ENCODE assay signal across 18 cellular contexts in genomic region chr2:169106125-169106524, GRCh38. TPM values are rescaled to one million over a fixed set of nuclear protein-coding genes. Genes with fewer than 3 reads are reported as not detected.
"Had no signal": no experiment of that assay in that cellular context is flagged by ENCODE, and none has a peak within 500 bp of the region (broad histone marks: within the 10 kb centered on the region; RNA-seq: fewer than 3 reads in every experiment).

No MANE protein-coding gene starts in this region.

- H3K4me3 Mint-ChIP-seq: endodermal cell, neural crest cell had no signal

- H3K27ac Mint-ChIP-seq: endodermal cell had no signal

- H3K4me2 ChIP-seq: smooth muscle cell had no signal

- H3K36me3 ChIP-seq: breast epithelium, lower lobe of right lung, right lobe of liver, thyroid gland, WERI-Rb-1 had no signal

- H3K9me3 ChIP-seq: breast epithelium, lower lobe of right lung, psoas muscle, right lobe of liver, thyroid gland had no signal

- H3K27me3 ChIP-seq: breast epithelium, right lobe of liver, thyroid gland had no signal

- H3K4me3 ChIP-seq: breast epithelium, lower lobe of right lung, psoas muscle, right lobe of liver, smooth muscle cell, thyroid gland had no signal

- H3K9me3 Mint-ChIP-seq: endodermal cell, neural crest cell had no signal

- H3K4me1 ChIP-seq: breast epithelium, psoas muscle, right lobe of liver, thyroid gland had no signal

- H3K27ac ChIP-seq: breast epithelium, lower lobe of right lung, psoas muscle, right lobe of liver, thyroid gland, WERI-Rb-1 had no signal

- ATAC-seq: left colon, psoas muscle, SK-N-SH treated with all-trans-retinoic acid at 6 μM for 48 hours had no signal

- DNase-seq: activated CD8-positive, alpha-beta memory T cell treated with anti-CD3 and anti-CD28 coated beads for 24 hours; aorta; endodermal cell; head of caudate nucleus; left colon; lower lobe of right lung; psoas muscle; right lobe of liver; thyroid gland; WERI-Rb-1 had no signal

- FAIRE-seq: frontal cortex, islet of Langerhans had no signal

RNA-seq across cellular contexts. Expression of gene DHRS9, which starts 36.8 kb away (rescaled TPM):
- total RNA-seq: dermis microvascular lymphatic vessel endothelial cell, endodermal cell, neural crest cell, osteocyte had no signal
